ENCODE assay signal across 18 cellular contexts in genomic region chr11:111598546-111598945, GRCh38. TPM values are rescaled to one million over a fixed set of nuclear protein-coding genes. Genes with fewer than 3 reads are reported as not detected.
DNase-seq lines count a peak whose midpoint lies in the region; ATAC-seq and TF ChIP-seq lines count a peak whose summit lies in the region.
"Had no signal": no experiment of that assay in that cellular context is flagged by ENCODE, and none has a peak within 500 bp of the region (broad histone marks: within the 10 kb centered on the region; RNA-seq: fewer than 3 reads in every experiment).

No MANE protein-coding gene starts in this region.

- no peaks in the 10 kb centered on the region; the same call in 1 of the 2 replicates for H3K27me3 Mint-ChIP-seq in HFFc6 (ENCODE audit: insufficient read depth)

- H3K27ac Mint-ChIP-seq in HFFc6 = peak overlapping the region; percentile 36; the same call in 1 of the 2 replicates
- H3K27ac Mint-ChIP-seq: activated naive CD8-positive, alpha-beta T cell treated with anti-CD3 and anti-CD28 coated beads, Interleukin-2, amount 50 U/mL, for 24 hours; neural progenitor cell had no signal

- H3K36me3 ChIP-seq in upper lobe of right lung = no peaks in the 10 kb centered on the region
- H3K36me3 ChIP-seq: BLaER1, neural progenitor cell had no signal

- H3K9me3 Mint-ChIP-seq in HFFc6 = no peaks in the 10 kb centered on the region; the same call in 1 of the 2 replicates
- H3K9me3 Mint-ChIP-seq: activated naive CD8-positive, alpha-beta T cell treated with anti-CD3 and anti-CD28 coated beads, Interleukin-2, amount 50 U/mL, for 24 hours had no signal

- no peak for ATAC-seq in left lobe of liver
- ATAC-seq in GM19328 (IDR thresholded peaks at IDR 0.05; ENCODE audit: unreplicated experiment) = no peak
- no peak for ATAC-seq in upper lobe of right lung
- ATAC-seq: activated naive CD8-positive, alpha-beta T cell treated with anti-CD3 and anti-CD28 coated beads, Interleukin-2, amount 50 U/mL, for 24 hours; HCT116; right cardiac atrium had no signal

- no peak for TF ChIP-seq CTCF in HFFc6 (IDR thresholded peaks at IDR 0.05)
- TF ChIP-seq CTCF in upper lobe of right lung (IDR thresholded peaks at IDR 0.05) = no peak

- peaks cover 4% of the 10 kb centered on the region; the same call in 1 of the 2 replicates for H3K36me3 Mint-ChIP-seq in HFFc6 (ENCODE audit: low read depth)
- H3K36me3 Mint-ChIP-seq: neural progenitor cell had no signal

- no peak overlapping the region for H3K27ac ChIP-seq in upper lobe of right lung
- H3K27ac ChIP-seq: BLaER1, neural progenitor cell had no signal

- no peaks in the 10 kb centered on the region for H3K9me3 ChIP-seq in upper lobe of right lung
- H3K9me3 ChIP-seq: BLaER1 had no signal

- intact Hi-C loops in upper lobe of right lung (cut with DNase I) = loop anchor here (10.0 kb wide), 1 partner anchor 236 kb away; no protein-coding TSS in a partner anchor

- DNase-seq in AG20443 (ENCODE audit: low spot score) (peak; percentile 64), HFFc6 (peak; percentile 40), dedifferentiated amniotic fluid mesenchymal stem cell (ENCODE audit: extremely low spot score) (peak; percentile 85), occipital lobe (lab: John Stamatoyannopoulos, UW) (peak; percentile 15), left lobe of liver (ENCODE audit: low spot score) (no peak), iPS-NIHi7 (ENCODE audit: extremely low spot score) (no peak), upper lobe of right lung (no peak)
- DNase-seq: activated naive CD8-positive, alpha-beta T cell treated with anti-CD3 and anti-CD28 coated beads, Interleukin-2, amount 50 U/mL, for 24 hours; DND-41; NCI-H1105; NCI-H2171; right cardiac atrium; stimulated activated CD4-positive, alpha-beta T cell treated with anti-CD3 and anti-CD28 coated beads, Interleukin-4, amount 100 ng/mL, for 1 hour; T-helper 2 cell had no signal

- H3K27me3 ChIP-seq in upper lobe of right lung = no peaks in the 10 kb centered on the region
- H3K27me3 ChIP-seq: BLaER1 had no signal

- no peak overlapping the region for H3K4me3 ChIP-seq in upper lobe of right lung
- H3K4me3 ChIP-seq: BLaER1, neural progenitor cell had no signal

- H3K4me1 Mint-ChIP-seq in HFFc6 (ENCODE audit: low read depth) = peaks cover 26% of the 10 kb centered on the region

- peak overlapping the region; percentile 79 for H3K4me3 Mint-ChIP-seq in HFFc6
- H3K4me3 Mint-ChIP-seq: activated naive CD8-positive, alpha-beta T cell treated with anti-CD3 and anti-CD28 coated beads, Interleukin-2, amount 50 U/mL, for 24 hours; neural progenitor cell had no signal

- peaks cover 8% of the 10 kb centered on the region for H3K4me1 ChIP-seq in upper lobe of right lung

RNA-seq across cellular contexts. Expression of gene SIK2, which starts 3.7 kb away (rescaled TPM):
- total RNA-seq in HFFc6 (2021; fragmentation: NEBNext Ultra II Directional; extraction: Animal tissue kit (Norgen Biotek cat#: 25700)) = 10 to 100 TPM; 15.4 to 25.5 (median 18.0) TPM
- total RNA-seq in occipital lobe = 12.6 TPM
- 23.7 TPM for total RNA-seq in left lobe of liver
- 32.6 TPM for total RNA-seq in upper lobe of right lung

RNA-seq across cellular contexts. Expression of gene LAYN, which starts 58.0 kb away (rescaled TPM):
- total RNA-seq in HFFc6 (2021; fragmentation: NEBNext Ultra II Directional; extraction: Animal tissue kit (Norgen Biotek cat#: 25700)) = 100 to 1,000 TPM in 5 of 6 experiments, 10 to 100 TPM in 1; 79.1 to 148 (median 132) TPM
- total RNA-seq in occipital lobe = 4.4 TPM
- 0.73 TPM for total RNA-seq in left lobe of liver
- total RNA-seq in upper lobe of right lung = 17.5 TPM

Comparison
In these comparisons a context has a peak if more than half of its experiments do, and no peak if none do; other contexts are left out.
1. DNase-seq: peak in AG20443 (single experiment), HFFc6 (single experiment), dedifferentiated amniotic fluid mesenchymal stem cell (single experiment) and occipital lobe (single experiment); none in left lobe of liver (single experiment), iPS-NIHi7 (single experiment) and upper lobe of right lung (single experiment).